22 cellular contexts compared by ENCODE assay signal in genomic region chr5:95445442-95445841, GRCh38. TPM values are rescaled to one million over a fixed set of nuclear protein-coding genes. Genes with fewer than 3 reads are reported as not detected.
"Had no signal": no experiment of that assay in that cellular context is flagged by ENCODE, and none has a peak within 500 bp of the region (broad histone marks: within the 10 kb centered on the region; RNA-seq: fewer than 3 reads in every experiment).

No MANE protein-coding gene starts in this region.

- H3K9me3 Mint-ChIP-seq: activated CD4-positive, alpha-beta memory T cell treated with anti-CD3 and anti-CD28 coated beads for 36 hours; activated CD4-positive, alpha-beta T cell treated with anti-CD3 and anti-CD28 coated beads, Interleukin-2, amount 10 ng/mL, durations not matched to agents 7 days and 5 days; activated naive CD4-positive, alpha-beta T cell treated with anti-CD3 and anti-CD28 coated beads for 36 hours; activated T-cell treated with anti-CD3 and anti-CD28 coated beads, Interleukin-2, amount 50 U/mL, for 4 hours had no signal

- H3K9me3 ChIP-seq: MG63 had no signal

- H3K4me3 ChIP-seq: MG63 had no signal

- H3K36me3 Mint-ChIP-seq: activated CD4-positive, alpha-beta memory T cell treated with anti-CD3 and anti-CD28 coated beads for 36 hours; activated naive CD8-positive, alpha-beta T cell had no signal

- H3K4me1 Mint-ChIP-seq: activated CD4-positive, alpha-beta T cell treated with anti-CD3 and anti-CD28 coated beads, Interleukin-2, amount 10 ng/mL, durations not matched to agents 7 days and 5 days had no signal

- H3K27ac Mint-ChIP-seq: activated CD4-positive, alpha-beta memory T cell treated with anti-CD3 and anti-CD28 coated beads for 36 hours; activated CD4-positive, alpha-beta T cell treated with anti-CD3 and anti-CD28 coated beads, Interleukin-2, amount 10 ng/mL, durations not matched to agents 7 days and 5 days; activated naive CD4-positive, alpha-beta T cell treated with anti-CD3 and anti-CD28 coated beads for 36 hours; activated naive CD8-positive, alpha-beta T cell had no signal

- H3K4me3 Mint-ChIP-seq: activated CD4-positive, alpha-beta memory T cell treated with anti-CD3 and anti-CD28 coated beads for 36 hours; activated CD4-positive, alpha-beta T cell treated with anti-CD3 and anti-CD28 coated beads, Interleukin-2, amount 10 ng/mL, durations not matched to agents 7 days and 5 days; activated naive CD4-positive, alpha-beta T cell treated with anti-CD3 and anti-CD28 coated beads for 36 hours; activated naive CD8-positive, alpha-beta T cell; activated T-cell treated with anti-CD3 and anti-CD28 coated beads, Interleukin-2, amount 50 U/mL, for 4 hours had no signal

- ATAC-seq: activated T-cell treated with anti-CD3 and anti-CD28 coated beads, Interleukin-2, amount 50 U/mL, for 4 hours had no signal

- DNase-seq: activated CD4-positive, alpha-beta memory T cell treated with anti-CD3 and anti-CD28 coated beads for 36 hours; activated CD4-positive, alpha-beta T cell treated with anti-CD3 and anti-CD28 coated beads, Interleukin-2, amount 10 ng/mL, durations not matched to agents 7 days and 5 days; activated CD4-positive, CD25-positive, alpha-beta regulatory T cell; activated CD8-positive, alpha-beta memory T cell treated with anti-CD3 and anti-CD28 coated beads for 24 hours; activated gamma-delta T cell; activated naive CD4-positive, alpha-beta T cell treated with anti-CD3 and anti-CD28 coated beads for 36 hours; activated T-cell treated with anti-CD3 and anti-CD28 coated beads, Interleukin-2, amount 50 U/mL, for 4 hours; amygdala; MG63; NCI-H1105; NCI-H1436; NCI-H1694 treated with DMSO at 0.1 percent for 48 hours; NCI-H2081; NCI-H446; NCI-H524; SIG-M5; T-helper 1 cell had no signal

- H3K36me3 ChIP-seq: brain microvascular endothelial cell, MG63 had no signal

- H3K27ac ChIP-seq: VCaP had no signal

RNA-seq across cellular contexts. Expression of gene FAM81B, which starts 54.3 kb away (rescaled TPM):
- total RNA-seq: activated CD4-positive, alpha-beta memory T cell treated with anti-CD3 and anti-CD28 coated beads for 36 hours; activated CD4-positive, alpha-beta T cell treated with anti-CD3 and anti-CD28 coated beads, Interleukin-2, amount 10 ng/mL, durations not matched to agents 7 days and 5 days; activated naive CD4-positive, alpha-beta T cell treated with anti-CD3 and anti-CD28 coated beads for 36 hours; activated T-cell treated with anti-CD3 and anti-CD28 coated beads, Interleukin-2, amount 50 U/mL, for 4 hours; cardiac septum; T-helper 2 cell treated with Interferon-gamma antibody and Interleukin-4, amounts not matched to agents 100 ng/mL and 5 ng/mL, for 36 hours had no signal
